ENCODE assay signal across 28 cellular contexts in genomic region chr4:163077611-163078010, GRCh38.
"Had no signal": no experiment of that assay in that cellular context is flagged by ENCODE, and none has a peak within 500 bp of the region (broad histone marks: within the 10 kb centered on the region; RNA-seq: fewer than 3 reads in every experiment).

No MANE protein-coding gene starts in this region.

- H3K27me3 Mint-ChIP-seq: type B pancreatic cell had no signal

- H3K4me1 Mint-ChIP-seq: mesothelial cell of epicardium; naive B cell; stimulated activated effector memory CD8-positive, alpha-beta T cell treated with anti-CD3 and anti-CD28 coated beads, Interleukin-12 subunit alpha, Interleukin-12 subunit beta, amount 100 ng/mL, for 72 hours had no signal

- H3K27ac Mint-ChIP-seq: mesothelial cell of epicardium; naive B cell; natural killer cell treated with Interleukin-12 subunit alpha and Interleukin-12 subunit beta and Interleukin-15 and Interleukin-18, amount 100 ng/mL, for 72 hours; neural progenitor cell; stimulated activated effector memory CD8-positive, alpha-beta T cell treated with anti-CD3 and anti-CD28 coated beads, Interleukin-12 subunit alpha, Interleukin-12 subunit beta, amount 100 ng/mL, for 72 hours; type B pancreatic cell had no signal

- H2AFZ ChIP-seq: hepatocyte, neural progenitor cell had no signal

- H3K9me3 Mint-ChIP-seq: natural killer cell treated with Interleukin-12 subunit alpha and Interleukin-12 subunit beta and Interleukin-15 and Interleukin-18, amount 100 ng/mL, for 72 hours; stimulated activated effector memory CD8-positive, alpha-beta T cell treated with anti-CD3 and anti-CD28 coated beads, Interleukin-12 subunit alpha, Interleukin-12 subunit beta, amount 100 ng/mL, for 72 hours; type B pancreatic cell had no signal

- H3K4me3 ChIP-seq: esophagus muscularis mucosa, gastroesophageal sphincter, heart left ventricle, hepatocyte, left lung, mucosa of descending colon, neural progenitor cell, psoas muscle, sigmoid colon, stomach, tibial artery had no signal

- FAIRE-seq: endothelial cell of umbilical vein, islet of Langerhans had no signal

- H3K27ac ChIP-seq: esophagus muscularis mucosa, foreskin keratinocyte, gastroesophageal sphincter, heart left ventricle, hepatocyte, left lung, neural progenitor cell, psoas muscle, sigmoid colon, stomach, tibial artery had no signal

- H3K4me1 ChIP-seq: esophagus muscularis mucosa, foreskin keratinocyte, gastroesophageal sphincter, heart left ventricle, left lung, neural progenitor cell, psoas muscle, sigmoid colon, stomach, tibial artery had no signal

- H3K36me3 ChIP-seq: esophagus muscularis mucosa, gastroesophageal sphincter, heart left ventricle, left lung, neural progenitor cell, sigmoid colon, stomach, tibial artery had no signal

- H3K36me3 Mint-ChIP-seq: mesothelial cell of epicardium; naive B cell; natural killer cell treated with Interleukin-12 subunit alpha and Interleukin-12 subunit beta and Interleukin-15 and Interleukin-18, amount 100 ng/mL, for 72 hours; neural progenitor cell; stimulated activated effector memory CD8-positive, alpha-beta T cell treated with anti-CD3 and anti-CD28 coated beads, Interleukin-12 subunit alpha, Interleukin-12 subunit beta, amount 100 ng/mL, for 72 hours; type B pancreatic cell had no signal

- H3K79me2 ChIP-seq: hepatocyte had no signal

- ATAC-seq: foreskin keratinocyte; gastroesophageal sphincter; heart left ventricle; left cardiac atrium; left lung; mucosa of descending colon; natural killer cell treated with Interleukin-12 subunit alpha and Interleukin-12 subunit beta and Interleukin-15 and Interleukin-18, amount 100 ng/mL, for 72 hours; psoas muscle; right cardiac atrium; stimulated activated effector memory CD8-positive, alpha-beta T cell treated with anti-CD3 and anti-CD28 coated beads, Interleukin-12 subunit alpha, Interleukin-12 subunit beta, amount 100 ng/mL, for 72 hours had no signal

- H3K27me3 ChIP-seq: esophagus muscularis mucosa, foreskin keratinocyte, gastroesophageal sphincter, heart left ventricle, hepatocyte, left lung, neural progenitor cell, sigmoid colon, stomach, tibial artery had no signal

- H3K4me3 Mint-ChIP-seq: mesothelial cell of epicardium; naive B cell; natural killer cell treated with Interleukin-12 subunit alpha and Interleukin-12 subunit beta and Interleukin-15 and Interleukin-18, amount 100 ng/mL, for 72 hours; neural progenitor cell; stimulated activated effector memory CD8-positive, alpha-beta T cell treated with anti-CD3 and anti-CD28 coated beads, Interleukin-12 subunit alpha, Interleukin-12 subunit beta, amount 100 ng/mL, for 72 hours; type B pancreatic cell had no signal

- H3K9me3 ChIP-seq: esophagus muscularis mucosa, gastroesophageal sphincter, heart left ventricle, left lung, mucosa of descending colon, psoas muscle, sigmoid colon, stomach, tibial artery had no signal

- H3K4me2 ChIP-seq: hepatocyte, neural progenitor cell had no signal

- DNase-seq: dermis blood vessel endothelial cell; effector memory CD4-positive, alpha-beta T cell; foreskin keratinocyte; heart left ventricle; left cardiac atrium; left lung; mesenchymal stem cell; mucosa of descending colon; naive B cell; posterior cingulate gyrus; psoas muscle; right cardiac atrium; sigmoid colon; stimulated activated CD4-positive, alpha-beta T cell treated with anti-CD3 and anti-CD28 coated beads, Interleukin-2, amount 100 ng/mL, for 24 hours; stimulated activated CD4-positive, alpha-beta T cell treated with anti-CD3 and anti-CD28 coated beads, Interleukin-4, amount 100 ng/mL, for 24 hours; stimulated activated naive CD4-positive, alpha-beta T cell treated with Interleukin-2 at 50 U/mL for 16 hours; stomach; tibial artery had no signal
